ENCODE assay signal across 10 cellular contexts in the genomic region with DNA sequence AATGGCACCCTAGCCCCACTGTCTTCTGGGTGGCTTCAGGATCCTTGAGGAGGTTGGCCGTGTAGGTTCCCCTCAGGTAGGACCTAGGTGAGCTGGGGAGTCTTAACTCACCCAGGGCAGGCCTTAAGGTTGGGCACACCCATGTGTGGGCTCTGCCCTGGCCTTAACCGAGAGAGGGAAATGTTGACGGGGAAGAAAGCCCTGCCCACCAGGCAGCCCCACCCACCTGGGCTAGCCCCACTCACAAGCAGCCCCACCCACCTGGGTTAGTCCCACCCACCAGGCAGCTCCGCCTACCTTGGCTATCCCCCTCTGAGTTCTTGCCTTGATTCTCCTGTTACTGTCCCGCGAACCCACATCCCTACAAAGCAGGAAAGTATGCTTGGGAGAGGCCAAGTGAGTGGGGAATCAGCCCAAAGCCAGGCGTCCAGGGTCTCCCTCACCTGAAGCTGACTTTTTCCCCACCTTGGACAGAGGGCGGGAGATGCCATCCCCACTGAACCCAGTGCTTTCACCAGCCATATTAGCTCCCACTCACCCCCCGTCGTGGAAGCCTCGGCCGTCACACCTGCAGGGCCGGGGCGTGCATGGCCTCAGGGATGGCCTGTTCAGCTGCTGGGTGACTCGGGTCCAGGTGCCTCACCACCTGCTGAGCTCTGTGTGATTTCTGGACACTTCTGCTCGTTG. TPM values are rescaled to one million over a fixed set of nuclear protein-coding genes. Genes with fewer than 3 reads are reported as not detected.
A peak's percentile ranks its signal among the peaks of the same experiment; 100 is the strongest.
DNase-seq lines count a peak whose midpoint lies in the region; ATAC-seq, FAIRE-seq and TF ChIP-seq lines count a peak whose summit lies in the region.
"Had no signal": no experiment of that assay in that cellular context is flagged by ENCODE, and none has a peak within 500 bp of the region (broad histone marks: within the 10 kb centered on the region; RNA-seq: fewer than 3 reads in every experiment).

A gene (plus strand): TSS at position 337 of the 687 bp plus-strand sequence. CDS start 1,200 bp downstream, outside the sequence.

- peaks cover 26 to 31% of the 10 kb centered on the region in 2 donors for H3K4me1 ChIP-seq in small intestine (ENCODE audit: control insufficient read depth in 2 of 2, insufficient read depth in 1 of 2, low read depth in 1 of 2, low read length in 1 of 2)

- no peak within 1 kb of the TSS for H3K4me3 ChIP-seq in bronchial epithelial cell (ENCODE audit: low read depth, low read length)
- H3K4me3 ChIP-seq in small intestine (ENCODE audit: low read depth in 1 of 2, low read length in 2 of 2), result no peak within 1 kb of the TSS

- DNase-seq in SKM-1 treated with dmso at 0.1 percent for 144 hours (lab: John Stamatoyannopoulos, UW; ENCODE audit: unreplicated experiment), result peak; percentile 16
- DNase-seq in SKM-1 (lab: John Stamatoyannopoulos, UW; ENCODE audit: unreplicated experiment), result no peak
- DNase-seq in RKO (ENCODE audit: low spot score), result peak; percentile 83
- DNase-seq in bronchial epithelial cell (ENCODE audit: low read depth), result peak; percentile 46
- peak; percentile 76 for DNase-seq in small intestine
- no peak for DNase-seq in cortex of kidney (lab: John Stamatoyannopoulos, UW)
- DNase-seq in left ventricle myocardium superior, result no peak

- WGBS in small intestine, 3 donors, result 57 to 68% (median 59%) methylated on average over 16 of the region's 16 CpGs

- H3K27me3 ChIP-seq in bronchial epithelial cell (ENCODE audit: control insufficient read depth, insufficient read depth, low read length), result no peaks in the 10 kb centered on the region
- H3K27me3 ChIP-seq in small intestine (ENCODE audit: control insufficient read depth in 2 of 2, insufficient read depth in 2 of 2, low read length in 2 of 2), result no peaks in the 10 kb centered on the region

- intact Hi-C loops in left ventricle myocardium superior (cut with micrococcal nuclease), result loop anchor here (5.0 kb wide), 1 partner anchor 343 kb away; no protein-coding TSS in a partner anchor

- FAIRE-seq in bronchial epithelial cell (lab: Jason Lieb, UNC) (no peak), small intestine (lab: Jason Lieb, UNC) (no peak)
- FAIRE-seq: TTC549 had no signal

- no peaks in the 10 kb centered on the region for H3K36me3 ChIP-seq in bronchial epithelial cell (ENCODE audit: control insufficient read depth, insufficient read depth, low read length)
- no peaks in the 10 kb centered on the region for H3K36me3 ChIP-seq in small intestine (ENCODE audit: control insufficient read depth in 2 of 2, insufficient read depth in 2 of 2, low read length in 2 of 2)

- no peak for TF ChIP-seq CTCF in bronchial epithelial cell (IDR thresholded peaks at IDR 0.05; ENCODE audit: insufficient read depth, low read length, severe bottlenecking)

- H3K9me3 ChIP-seq in small intestine (ENCODE audit: control insufficient read depth, low read depth), result no peaks in the 10 kb centered on the region

- peak within 1 kb of the TSS; percentile 16 to 50 for H3K27ac ChIP-seq in small intestine (ENCODE audit: low read depth in 1 of 2, low read length in 1 of 2)
- H3K27ac ChIP-seq: C4-2B had no signal

- ATAC-seq in HG02798 (IDR thresholded peaks at IDR 0.05; ENCODE audit: poor library complexity, unreplicated experiment) (no peak), left ventricle myocardium superior (no peak)

RNA-seq across cellular contexts. Expression of the gene that starts here (rescaled TPM):
- total RNA-seq in bronchial epithelial cell (0.26 and 0.38 TPM in 2 replicates), left ventricle myocardium superior (not detected)
- 1 to 10 TPM in 2 of 3 donors, under 1 TPM in 1; 0.67 to 3.6 (median 2.4) TPM for polyA plus RNA-seq in small intestine

Comparison
In these comparisons a context has a peak if more than half of its experiments do, and no peak if none do; other contexts are left out.
1. DNase-seq: peak in SKM-1 treated with dmso at 0.1 percent for 144 hours (single experiment), RKO (single experiment) and small intestine (single experiment); none in SKM-1 (single experiment), cortex of kidney (single experiment) and left ventricle myocardium superior (single experiment).
2. Peak in DNase-seq in bronchial epithelial cell; RNA of the gene not detected or under 1 TPM.